In genomic region chr10:128456271-128456670, GRCh38 we compare ENCODE assay signal across 18 cellular contexts.
"Had no signal": no experiment of that assay in that cellular context is flagged by ENCODE, and none has a peak within 500 bp of the region (broad histone marks: within the 10 kb centered on the region; RNA-seq: fewer than 3 reads in every experiment).

No MANE protein-coding gene starts in this region.

- H3K4me3 Mint-ChIP-seq: immature natural killer cell had no signal

- H3K4me3 ChIP-seq: coronary artery, dorsolateral prefrontal cortex, esophagus muscularis mucosa, gastroesophageal sphincter, heart left ventricle, hepatocyte, left lung, lower lobe of right lung had no signal

- H3K27me3 ChIP-seq: foreskin keratinocyte, hepatocyte, left lung had no signal

- H3K36me3 Mint-ChIP-seq: immature natural killer cell had no signal

- H3K27ac ChIP-seq: coronary artery, dorsolateral prefrontal cortex, esophagus muscularis mucosa, foreskin keratinocyte, gastroesophageal sphincter, heart left ventricle, hepatocyte, left lung, lower lobe of right lung had no signal

- H2AFZ ChIP-seq: hepatocyte had no signal

- H3K4me2 ChIP-seq: hepatocyte had no signal

- DNase-seq: dermis blood vessel endothelial cell; dorsolateral prefrontal cortex; effector CD4-positive, alpha-beta T cell; effector memory CD4-positive, alpha-beta T cell; foreskin keratinocyte; heart left ventricle; hypothalamus; immature natural killer cell; left cardiac atrium; left ventricle myocardium superior; lower lobe of right lung; mesenchymal stem cell; midbrain had no signal

- H3K4me1 Mint-ChIP-seq: immature natural killer cell had no signal

- H3K4me1 ChIP-seq: esophagus muscularis mucosa, foreskin keratinocyte, gastroesophageal sphincter, heart left ventricle, left lung, lower lobe of right lung had no signal

- H3K27ac Mint-ChIP-seq: immature natural killer cell had no signal

- ATAC-seq: foreskin keratinocyte, gastroesophageal sphincter, heart left ventricle, left cardiac atrium, left lung, left ventricle myocardium superior, lower lobe of right lung had no signal

- H3K9me3 ChIP-seq: gastroesophageal sphincter, heart left ventricle, left lung, lower lobe of right lung had no signal

- H3K36me3 ChIP-seq: esophagus muscularis mucosa, gastroesophageal sphincter, heart left ventricle, left lung, lower lobe of right lung had no signal
